ENCODE assay signal across 1 cellular context in the genomic region with DNA sequence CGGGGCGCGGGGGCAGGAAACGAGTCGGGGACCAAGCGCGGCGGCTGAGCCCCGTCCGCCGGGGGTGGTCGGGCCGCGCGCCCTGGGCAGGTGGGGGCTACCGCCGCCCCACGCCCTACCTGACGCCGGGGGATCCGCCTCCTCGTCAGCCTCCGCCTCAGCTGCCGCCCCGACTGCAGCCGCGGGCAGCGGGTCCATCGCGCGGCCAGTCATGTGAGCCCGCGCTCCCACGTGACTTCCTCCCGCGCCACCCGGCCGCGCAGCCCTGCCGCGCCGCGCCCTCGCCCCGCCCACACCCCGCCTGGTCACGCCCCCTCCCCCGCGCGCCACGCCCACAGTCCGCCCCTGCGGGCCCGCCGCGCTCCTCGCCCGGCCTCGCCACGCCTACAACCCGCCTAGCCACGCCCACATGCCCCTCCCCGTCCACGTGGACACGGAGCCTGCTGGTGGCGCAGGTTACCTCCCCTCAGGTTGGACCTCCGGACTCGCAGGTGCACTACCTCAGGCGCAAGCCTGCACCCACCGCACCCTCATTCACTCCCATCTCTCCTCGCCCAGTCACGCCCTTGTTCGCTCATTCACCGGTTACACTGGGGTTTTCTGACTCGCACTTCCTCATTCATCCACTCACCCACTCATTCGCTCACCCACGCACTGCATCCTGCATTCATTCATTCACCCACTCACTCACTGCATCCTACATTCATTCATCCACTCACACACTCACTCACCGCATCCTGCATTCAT.
TF ChIP-seq lines count a peak whose summit lies in the region.

A gene with protein sequence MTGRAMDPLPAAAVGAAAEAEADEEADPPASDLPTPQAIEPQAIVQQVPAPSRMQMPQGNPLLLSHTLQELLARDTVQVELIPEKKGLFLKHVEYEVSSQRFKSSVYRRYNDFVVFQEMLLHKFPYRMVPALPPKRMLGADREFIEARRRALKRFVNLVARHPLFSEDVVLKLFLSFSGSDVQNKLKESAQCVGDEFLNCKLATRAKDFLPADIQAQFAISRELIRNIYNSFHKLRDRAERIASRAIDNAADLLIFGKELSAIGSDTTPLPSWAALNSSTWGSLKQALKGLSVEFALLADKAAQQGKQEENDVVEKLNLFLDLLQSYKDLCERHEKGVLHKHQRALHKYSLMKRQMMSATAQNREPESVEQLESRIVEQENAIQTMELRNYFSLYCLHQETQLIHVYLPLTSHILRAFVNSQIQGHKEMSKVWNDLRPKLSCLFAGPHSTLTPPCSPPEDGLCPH (minus strand): TSS at position 233 of the 747 bp plus-strand sequence. CDS start 20 bp downstream, at position 213.

TF ChIP-seq in HepG2, 621 proteins besides CTCF, POLR2A, EP300 and RAD21 (continued from another document and continues in another):
- TF ChIP-seq, protein P1, sequence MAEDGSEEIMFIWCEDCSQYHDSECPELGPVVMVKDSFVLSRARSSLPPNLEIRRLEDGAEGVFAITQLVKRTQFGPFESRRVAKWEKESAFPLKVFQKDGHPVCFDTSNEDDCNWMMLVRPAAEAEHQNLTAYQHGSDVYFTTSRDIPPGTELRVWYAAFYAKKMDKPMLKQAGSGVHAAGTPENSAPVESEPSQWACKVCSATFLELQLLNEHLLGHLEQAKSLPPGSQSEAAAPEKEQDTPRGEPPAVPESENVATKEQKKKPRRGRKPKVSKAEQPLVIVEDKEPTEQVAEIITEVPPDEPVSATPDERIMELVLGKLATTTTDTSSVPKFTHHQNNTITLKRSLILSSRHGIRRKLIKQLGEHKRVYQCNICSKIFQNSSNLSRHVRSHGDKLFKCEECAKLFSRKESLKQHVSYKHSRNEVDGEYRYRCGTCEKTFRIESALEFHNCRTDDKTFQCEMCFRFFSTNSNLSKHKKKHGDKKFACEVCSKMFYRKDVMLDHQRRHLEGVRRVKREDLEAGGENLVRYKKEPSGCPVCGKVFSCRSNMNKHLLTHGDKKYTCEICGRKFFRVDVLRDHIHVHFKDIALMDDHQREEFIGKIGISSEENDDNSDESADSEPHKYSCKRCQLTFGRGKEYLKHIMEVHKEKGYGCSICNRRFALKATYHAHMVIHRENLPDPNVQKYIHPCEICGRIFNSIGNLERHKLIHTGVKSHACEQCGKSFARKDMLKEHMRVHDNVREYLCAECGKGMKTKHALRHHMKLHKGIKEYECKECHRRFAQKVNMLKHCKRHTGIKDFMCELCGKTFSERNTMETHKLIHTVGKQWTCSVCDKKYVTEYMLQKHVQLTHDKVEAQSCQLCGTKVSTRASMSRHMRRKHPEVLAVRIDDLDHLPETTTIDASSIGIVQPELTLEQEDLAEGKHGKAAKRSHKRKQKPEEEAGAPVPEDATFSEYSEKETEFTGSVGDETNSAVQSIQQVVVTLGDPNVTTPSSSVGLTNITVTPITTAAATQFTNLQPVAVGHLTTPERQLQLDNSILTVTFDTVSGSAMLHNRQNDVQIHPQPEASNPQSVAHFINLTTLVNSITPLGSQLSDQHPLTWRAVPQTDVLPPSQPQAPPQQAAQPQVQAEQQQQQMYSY (CRISPR knock-in tag; IDR thresholded peaks at IDR 0.05) = no peak
- TF ChIP-seq, protein P2, sequence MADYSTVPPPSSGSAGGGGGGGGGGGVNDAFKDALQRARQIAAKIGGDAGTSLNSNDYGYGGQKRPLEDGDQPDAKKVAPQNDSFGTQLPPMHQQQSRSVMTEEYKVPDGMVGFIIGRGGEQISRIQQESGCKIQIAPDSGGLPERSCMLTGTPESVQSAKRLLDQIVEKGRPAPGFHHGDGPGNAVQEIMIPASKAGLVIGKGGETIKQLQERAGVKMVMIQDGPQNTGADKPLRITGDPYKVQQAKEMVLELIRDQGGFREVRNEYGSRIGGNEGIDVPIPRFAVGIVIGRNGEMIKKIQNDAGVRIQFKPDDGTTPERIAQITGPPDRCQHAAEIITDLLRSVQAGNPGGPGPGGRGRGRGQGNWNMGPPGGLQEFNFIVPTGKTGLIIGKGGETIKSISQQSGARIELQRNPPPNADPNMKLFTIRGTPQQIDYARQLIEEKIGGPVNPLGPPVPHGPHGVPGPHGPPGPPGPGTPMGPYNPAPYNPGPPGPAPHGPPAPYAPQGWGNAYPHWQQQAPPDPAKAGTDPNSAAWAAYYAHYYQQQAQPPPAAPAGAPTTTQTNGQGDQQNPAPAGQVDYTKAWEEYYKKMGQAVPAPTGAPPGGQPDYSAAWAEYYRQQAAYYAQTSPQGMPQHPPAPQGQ (CRISPR knock-in tag; IDR thresholded peaks at IDR 0.05; ENCODE audit: borderline replicate concordance) = no peak
- peak; percentile 97 for TF ChIP-seq ZEB1 (IDR thresholded peaks at IDR 0.05; ENCODE audit: insufficient replicate concordance, low read depth)
- TF ChIP-seq NR2F2 (IDR thresholded peaks at IDR 0.05; ENCODE audit: borderline replicate concordance, low read depth) = no peak
- no peak for TF ChIP-seq ZNF644 (CRISPR knock-in tag; IDR thresholded peaks at IDR 0.05; ENCODE audit: low read depth)
- TF ChIP-seq IKZF1 (IDR thresholded peaks at IDR 0.05) = no peak
- TF ChIP-seq, protein P3, sequence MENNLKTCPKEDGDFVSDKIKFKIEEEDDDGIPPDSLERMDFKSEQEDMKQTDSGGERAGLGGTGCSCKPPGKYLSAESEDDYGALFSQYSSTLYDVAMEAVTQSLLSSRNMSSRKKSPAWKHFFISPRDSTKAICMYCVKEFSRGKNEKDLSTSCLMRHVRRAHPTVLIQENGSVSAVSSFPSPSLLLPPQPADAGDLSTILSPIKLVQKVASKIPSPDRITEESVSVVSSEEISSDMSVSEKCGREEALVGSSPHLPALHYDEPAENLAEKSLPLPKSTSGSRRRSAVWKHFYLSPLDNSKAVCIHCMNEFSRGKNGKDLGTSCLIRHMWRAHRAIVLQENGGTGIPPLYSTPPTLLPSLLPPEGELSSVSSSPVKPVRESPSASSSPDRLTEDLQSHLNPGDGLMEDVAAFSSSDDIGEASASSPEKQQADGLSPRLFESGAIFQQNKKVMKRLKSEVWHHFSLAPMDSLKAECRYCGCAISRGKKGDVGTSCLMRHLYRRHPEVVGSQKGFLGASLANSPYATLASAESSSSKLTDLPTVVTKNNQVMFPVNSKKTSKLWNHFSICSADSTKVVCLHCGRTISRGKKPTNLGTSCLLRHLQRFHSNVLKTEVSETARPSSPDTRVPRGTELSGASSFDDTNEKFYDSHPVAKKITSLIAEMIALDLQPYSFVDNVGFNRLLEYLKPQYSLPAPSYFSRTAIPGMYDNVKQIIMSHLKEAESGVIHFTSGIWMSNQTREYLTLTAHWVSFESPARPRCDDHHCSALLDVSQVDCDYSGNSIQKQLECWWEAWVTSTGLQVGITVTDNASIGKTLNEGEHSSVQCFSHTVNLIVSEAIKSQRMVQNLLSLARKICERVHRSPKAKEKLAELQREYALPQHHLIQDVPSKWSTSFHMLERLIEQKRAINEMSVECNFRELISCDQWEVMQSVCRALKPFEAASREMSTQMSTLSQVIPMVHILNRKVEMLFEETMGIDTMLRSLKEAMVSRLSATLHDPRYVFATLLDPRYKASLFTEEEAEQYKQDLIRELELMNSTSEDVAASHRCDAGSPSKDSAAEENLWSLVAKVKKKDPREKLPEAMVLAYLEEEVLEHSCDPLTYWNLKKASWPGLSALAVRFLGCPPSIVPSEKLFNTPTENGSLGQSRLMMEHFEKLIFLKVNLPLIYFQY (CRISPR knock-in tag; IDR thresholded peaks at IDR 0.05; ENCODE audit: borderline replicate concordance) = no peak
- TF ChIP-seq SOX13 (IDR thresholded peaks at IDR 0.05) = no peak; the same call in 1 of the 2 replicates
- peak in 1 of 2 experiments; percentile 26; a peak in 1 of 4 replicates for TF ChIP-seq SOX13 (CRISPR knock-in tag; conservative IDR thresholded peaks at IDR 0.05 in 1 of 2, IDR thresholded peaks at IDR 0.05 in 1 of 2)
- no peak for TF ChIP-seq CHD2 (IDR thresholded peaks at IDR 0.05; ENCODE audit: low read depth, low read length)
- TF ChIP-seq, protein P4, sequence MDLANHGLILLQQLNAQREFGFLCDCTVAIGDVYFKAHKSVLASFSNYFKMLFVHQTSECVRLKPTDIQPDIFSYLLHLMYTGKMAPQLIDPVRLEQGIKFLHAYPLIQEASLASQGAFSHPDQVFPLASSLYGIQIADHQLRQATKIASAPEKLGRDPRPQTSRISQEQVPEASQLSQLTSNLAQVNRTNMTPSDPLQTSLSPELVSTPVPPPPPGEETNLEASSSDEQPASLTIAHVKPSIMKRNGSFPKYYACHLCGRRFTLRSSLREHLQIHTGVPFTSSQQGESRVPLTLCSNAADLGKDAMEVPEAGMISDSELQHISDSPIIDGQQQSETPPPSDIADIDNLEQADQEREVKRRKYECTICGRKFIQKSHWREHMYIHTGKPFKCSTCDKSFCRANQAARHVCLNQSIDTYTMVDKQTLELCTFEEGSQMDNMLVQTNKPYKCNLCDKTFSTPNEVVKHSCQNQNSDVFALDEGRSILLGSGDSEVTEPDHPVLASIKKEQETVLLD (CRISPR knock-in tag; IDR thresholded peaks at IDR 0.05; ENCODE audit: low read depth) = no peak
- peak; percentile 72 for TF ChIP-seq HDAC1 (CRISPR knock-in tag; IDR thresholded peaks at IDR 0.05)
- TF ChIP-seq SMARCE1 (IDR thresholded peaks at IDR 0.05; ENCODE audit: borderline replicate concordance) = no peak
- TF ChIP-seq ZNF530 (CRISPR knock-in tag; IDR thresholded peaks at IDR 0.05; ENCODE audit: low read depth) = no peak
- TF ChIP-seq NR2F6 (IDR thresholded peaks at IDR 0.05) = no peak
- TF ChIP-seq NR2F6 (CRISPR knock-in tag; IDR thresholded peaks at IDR 0.05) = no peak
- no peak for TF ChIP-seq ZNF598 (CRISPR knock-in tag; IDR thresholded peaks at IDR 0.05; ENCODE audit: borderline replicate concordance)
- no peak for TF ChIP-seq NFIB (CRISPR knock-in tag; IDR thresholded peaks at IDR 0.05; ENCODE audit: borderline replicate concordance)
- no peak for TF ChIP-seq ZNF766 (CRISPR knock-in tag; IDR thresholded peaks at IDR 0.05; ENCODE audit: borderline replicate concordance)
- TF ChIP-seq NPAS2 (CRISPR knock-in tag; IDR thresholded peaks at IDR 0.05; ENCODE audit: borderline replicate concordance) = no peak
- no peak for TF ChIP-seq MIXL1 (CRISPR knock-in tag; IDR thresholded peaks at IDR 0.05)
- TF ChIP-seq ZNF607 (CRISPR knock-in tag; IDR thresholded peaks at IDR 0.05; ENCODE audit: borderline replicate concordance) = 0 out of 2 replicates have a peak, but pooled peaks have one; percentile 37
- peak; percentile 36; the same call in 1 of the 2 replicates for TF ChIP-seq ZNF563 (CRISPR knock-in tag; IDR thresholded peaks at IDR 0.05)
- TF ChIP-seq TCF12 (IDR thresholded peaks at IDR 0.05) = no peak
- TF ChIP-seq TCF12 (CRISPR knock-in tag; IDR thresholded peaks at IDR 0.05) = no peak
- TF ChIP-seq, protein P5, sequence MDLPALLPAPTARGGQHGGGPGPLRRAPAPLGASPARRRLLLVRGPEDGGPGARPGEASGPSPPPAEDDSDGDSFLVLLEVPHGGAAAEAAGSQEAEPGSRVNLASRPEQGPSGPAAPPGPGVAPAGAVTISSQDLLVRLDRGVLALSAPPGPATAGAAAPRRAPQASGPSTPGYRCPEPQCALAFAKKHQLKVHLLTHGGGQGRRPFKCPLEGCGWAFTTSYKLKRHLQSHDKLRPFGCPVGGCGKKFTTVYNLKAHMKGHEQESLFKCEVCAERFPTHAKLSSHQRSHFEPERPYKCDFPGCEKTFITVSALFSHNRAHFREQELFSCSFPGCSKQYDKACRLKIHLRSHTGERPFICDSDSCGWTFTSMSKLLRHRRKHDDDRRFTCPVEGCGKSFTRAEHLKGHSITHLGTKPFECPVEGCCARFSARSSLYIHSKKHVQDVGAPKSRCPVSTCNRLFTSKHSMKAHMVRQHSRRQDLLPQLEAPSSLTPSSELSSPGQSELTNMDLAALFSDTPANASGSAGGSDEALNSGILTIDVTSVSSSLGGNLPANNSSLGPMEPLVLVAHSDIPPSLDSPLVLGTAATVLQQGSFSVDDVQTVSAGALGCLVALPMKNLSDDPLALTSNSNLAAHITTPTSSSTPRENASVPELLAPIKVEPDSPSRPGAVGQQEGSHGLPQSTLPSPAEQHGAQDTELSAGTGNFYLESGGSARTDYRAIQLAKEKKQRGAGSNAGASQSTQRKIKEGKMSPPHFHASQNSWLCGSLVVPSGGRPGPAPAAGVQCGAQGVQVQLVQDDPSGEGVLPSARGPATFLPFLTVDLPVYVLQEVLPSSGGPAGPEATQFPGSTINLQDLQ (CRISPR knock-in tag; IDR thresholded peaks at IDR 0.05) = no peak
- TF ChIP-seq ARNT (IDR thresholded peaks at IDR 0.05) = no peak
- TF ChIP-seq ZNF431 (CRISPR knock-in tag; IDR thresholded peaks at IDR 0.05; ENCODE audit: borderline replicate concordance, low read depth) = peak; percentile 13; the same call in 1 of the 2 replicates
- TF ChIP-seq NCOA5 (CRISPR knock-in tag; IDR thresholded peaks at IDR 0.05) = no peak
- TF ChIP-seq ZNF10 (CRISPR knock-in tag; IDR thresholded peaks at IDR 0.05; ENCODE audit: borderline replicate concordance, low read depth) = no peak
- TF ChIP-seq NFKB2 (CRISPR knock-in tag; IDR thresholded peaks at IDR 0.05; ENCODE audit: borderline replicate concordance) = peak; percentile 9; the same call in 1 of the 2 replicates
- no peak for TF ChIP-seq ZNF343 (CRISPR knock-in tag; IDR thresholded peaks at IDR 0.05)
- peak; percentile 41; the same call in 1 of the 2 replicates for TF ChIP-seq ELF3 (CRISPR knock-in tag; IDR thresholded peaks at IDR 0.05)
- no peak for TF ChIP-seq ZKSCAN5 (CRISPR knock-in tag; IDR thresholded peaks at IDR 0.05)
- TF ChIP-seq, protein P6, sequence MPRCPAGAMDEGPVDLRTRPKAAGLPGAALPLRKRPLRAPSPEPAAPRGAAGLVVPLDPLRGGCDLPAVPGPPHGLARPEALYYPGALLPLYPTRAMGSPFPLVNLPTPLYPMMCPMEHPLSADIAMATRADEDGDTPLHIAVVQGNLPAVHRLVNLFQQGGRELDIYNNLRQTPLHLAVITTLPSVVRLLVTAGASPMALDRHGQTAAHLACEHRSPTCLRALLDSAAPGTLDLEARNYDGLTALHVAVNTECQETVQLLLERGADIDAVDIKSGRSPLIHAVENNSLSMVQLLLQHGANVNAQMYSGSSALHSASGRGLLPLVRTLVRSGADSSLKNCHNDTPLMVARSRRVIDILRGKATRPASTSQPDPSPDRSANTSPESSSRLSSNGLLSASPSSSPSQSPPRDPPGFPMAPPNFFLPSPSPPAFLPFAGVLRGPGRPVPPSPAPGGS (CRISPR knock-in tag; IDR thresholded peaks at IDR 0.05) = no peak
- TF ChIP-seq SRSF4 (IDR thresholded peaks at IDR 0.05; ENCODE audit: low read depth, low read length, poor library complexity, severe bottlenecking) = no peak
- TF ChIP-seq ZMYM3 (CRISPR knock-in tag; IDR thresholded peaks at IDR 0.05) = no peak
- no peak for TF ChIP-seq ZNF256 (CRISPR knock-in tag; conservative IDR thresholded peaks at IDR 0.05)
- no peak for TF ChIP-seq RARA (CRISPR knock-in tag; IDR thresholded peaks at IDR 0.05)
- no peak for TF ChIP-seq ZNF749 (CRISPR knock-in tag; IDR thresholded peaks at IDR 0.05; ENCODE audit: borderline replicate concordance)
- TF ChIP-seq HOXA3 (CRISPR knock-in tag; IDR thresholded peaks at IDR 0.05) = peak; percentile 59
